In genomic region chr2:86172610-86173009, GRCh38 we compare ENCODE assay signal across 21 cellular contexts.
"Had no signal": no experiment of that assay in that cellular context is flagged by ENCODE, and none has a peak within 500 bp of the region (broad histone marks: within the 10 kb centered on the region; RNA-seq: fewer than 3 reads in every experiment).

No MANE protein-coding gene starts in this region.

- H3K36me3 ChIP-seq: prostate gland had no signal

- H3K27me3 Mint-ChIP-seq: activated B cell treated with CpG ODN at 0.5 μM for 24 hours; activated CD4-positive, alpha-beta T cell treated with anti-CD3 and anti-CD28 coated beads for 36 hours; activated CD8-positive, alpha-beta memory T cell treated with anti-CD3 and anti-CD28 coated beads, Interleukin-2, amount 10 ng/mL, durations not matched to agents 7 days and 5 days; naive thymus-derived CD8-positive, alpha-beta T cell had no signal

- ATAC-seq: activated CD4-positive, alpha-beta T cell treated with anti-CD3 and anti-CD28 coated beads for 36 hours; activated CD8-positive, alpha-beta memory T cell treated with anti-CD3 and anti-CD28 coated beads, Interleukin-2, amount 10 ng/mL, durations not matched to agents 7 days and 5 days; left lobe of liver; lower lobe of right lung; naive thymus-derived CD8-positive, alpha-beta T cell; upper lobe of right lung had no signal

- H3K27ac ChIP-seq: lower lobe of right lung, prostate gland, thyroid gland, upper lobe of right lung had no signal

- H3K4me3 Mint-ChIP-seq: activated B cell treated with CpG ODN at 0.5 μM for 24 hours; activated CD4-positive, alpha-beta T cell treated with anti-CD3 and anti-CD28 coated beads for 36 hours; activated CD8-positive, alpha-beta memory T cell treated with anti-CD3 and anti-CD28 coated beads, Interleukin-2, amount 10 ng/mL, durations not matched to agents 7 days and 5 days; activated naive CD4-positive, alpha-beta T cell treated with anti-CD3 and anti-CD28 coated beads for 36 hours; naive thymus-derived CD8-positive, alpha-beta T cell had no signal

- H3K27me3 ChIP-seq: thyroid gland, upper lobe of right lung had no signal

- H3K27ac Mint-ChIP-seq: activated B cell treated with CpG ODN at 0.5 μM for 24 hours; activated CD4-positive, alpha-beta T cell treated with anti-CD3 and anti-CD28 coated beads for 36 hours; activated CD8-positive, alpha-beta memory T cell treated with anti-CD3 and anti-CD28 coated beads, Interleukin-2, amount 10 ng/mL, durations not matched to agents 7 days and 5 days; activated naive CD4-positive, alpha-beta T cell treated with anti-CD3 and anti-CD28 coated beads for 36 hours had no signal

- DNase-seq: activated B cell treated with CpG ODN at 0.5 μM for 24 hours; activated CD4-positive, alpha-beta T cell treated with anti-CD3 and anti-CD28 coated beads for 36 hours; activated CD4-positive, alpha-beta T cell treated with anti-CD3 and anti-CD28 coated beads, Interleukin-2, amount 50 U/mL, for 48 hours; activated CD8-positive, alpha-beta memory T cell treated with anti-CD3 and anti-CD28 coated beads, Interleukin-2, amount 10 ng/mL, durations not matched to agents 7 days and 5 days; activated naive CD4-positive, alpha-beta T cell treated with anti-CD3 and anti-CD28 coated beads for 36 hours; amniotic stem cell; cortex of kidney; erythroblast; foreskin fibroblast; kidney; lower lobe of right lung; naive thymus-derived CD8-positive, alpha-beta T cell; stimulated activated CD4-positive, alpha-beta T cell treated with anti-CD3 and anti-CD28 coated beads, Interleukin-2, amount 100 ng/mL, for 48 hours; stimulated activated CD8-positive, alpha-beta memory T cell treated with anti-CD3 and anti-CD28 coated beads, Interleukin-4, amount 100 ng/mL, for 48 hours; stimulated activated naive CD4-positive, alpha-beta T cell treated with Interleukin-2 at 50 U/mL for 16 hours; substantia nigra; T1000; thyroid gland; upper lobe of right lung had no signal

- H3K9me3 ChIP-seq: lower lobe of right lung, prostate gland, thyroid gland, upper lobe of right lung had no signal

- H3K4me3 ChIP-seq: lower lobe of right lung, prostate gland, thyroid gland, upper lobe of right lung had no signal

- H3K4me1 ChIP-seq: prostate gland, thyroid gland, upper lobe of right lung had no signal

- H3K9me3 Mint-ChIP-seq: activated B cell treated with CpG ODN at 0.5 μM for 24 hours; activated naive CD4-positive, alpha-beta T cell treated with anti-CD3 and anti-CD28 coated beads for 36 hours; naive thymus-derived CD8-positive, alpha-beta T cell had no signal
